ENCODE assay signal across 10 cellular contexts in the genomic region with DNA sequence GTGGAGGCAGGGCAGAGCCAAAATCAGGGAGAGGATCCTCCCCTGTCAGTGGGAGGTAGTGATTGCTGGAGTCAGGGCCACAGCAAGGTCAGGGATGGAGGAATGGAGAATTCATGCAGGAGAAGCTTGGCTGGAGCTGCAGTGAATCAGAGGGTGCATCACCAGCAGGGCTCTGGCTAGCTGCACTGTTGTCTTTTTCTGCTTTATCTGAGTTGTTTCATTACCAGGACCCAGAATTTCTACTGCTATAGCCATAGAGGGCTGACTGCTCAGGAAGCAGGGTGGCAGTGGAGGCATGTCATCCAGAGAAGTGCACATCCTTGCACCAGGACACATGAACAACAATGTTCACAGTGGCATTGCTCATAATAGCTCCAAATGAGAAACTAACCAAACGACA.
DNase-seq lines count a peak whose midpoint lies in the region; ATAC-seq and TF ChIP-seq lines count a peak whose summit lies in the region.
"Had no signal": no experiment of that assay in that cellular context is flagged by ENCODE, and none has a peak within 500 bp of the region (broad histone marks: within the 10 kb centered on the region; RNA-seq: fewer than 3 reads in every experiment).

No MANE protein-coding gene starts in this region.

- H3K9ac ChIP-seq in HCT116 (ENCODE audit: low read length) (peak overlapping the region; percentile 31; the same call in 1 of the 2 replicates), subcutaneous abdominal adipose tissue (ENCODE audit: low read length in 5 of 5) (peak overlapping the region in 1 of 5 donors; percentile 42)

- DNase-seq in HCT116 (ENCODE audit: low read depth, low spot score) (no peak), left lung (peak in 1 of 2 donors; percentile 50), LoVo (ENCODE audit: low spot score) (no peak)
- DNase-seq: activated naive CD4-positive, alpha-beta T cell treated with anti-CD3 and anti-CD28 coated beads, Interleukin-2, amount 50 U/mL, for 16 hours; T-helper 1 cell had no signal

- CTCF ChIA-PET in HCT116 (lab: Charles Lee): interaction anchor here (2.7 to 3.5 kb wide), 2 partner anchors 12 to 117 kb away, joined by 17 to 27 read pairs; no protein-coding TSS in a partner anchor

- intact Hi-C loops in HCT116 (cut with micrococcal nuclease) (loop anchor here (1.0 kb wide), 1 partner anchor 40 kb away; no protein-coding TSS in a partner anchor), left lung (cut with DNase I) (no loop called here)

- ATAC-seq in HCT116: peak; percentile 22
- peak; percentile 69 for ATAC-seq in left lung
- ATAC-seq in GM19452 (IDR thresholded peaks at IDR 0.05; ENCODE audit: unreplicated experiment): no peak
- no peak for ATAC-seq in GM21786 (IDR thresholded peaks at IDR 0.05; ENCODE audit: unreplicated experiment)
- ATAC-seq in GM18909 (IDR thresholded peaks at IDR 0.05; ENCODE audit: poor library complexity, unreplicated experiment): no peak

- H3K4me1 ChIP-seq in HCT116 (ENCODE audit: control insufficient read depth in 1 of 2, insufficient read depth in 2 of 2, low read length in 2 of 2): peaks cover 20 to 40% of the 10 kb centered on the region in 2 experiments
- peaks cover 0 to 15% of the 10 kb centered on the region in 2 donors for H3K4me1 ChIP-seq in left lung
- peaks cover 0 to 48% (median 40%) of the 10 kb centered on the region in 5 donors for H3K4me1 ChIP-seq in subcutaneous abdominal adipose tissue (ENCODE audit: control insufficient read depth in 5 of 5, insufficient read depth in 5 of 5, low read length in 5 of 5)

- no peaks in the 10 kb centered on the region for H3K27me3 ChIP-seq in HCT116 (ENCODE audit: insufficient read depth, low read length)
- no peaks in the 10 kb centered on the region for H3K27me3 ChIP-seq in left lung
- no peaks in the 10 kb centered on the region for H3K27me3 ChIP-seq in subcutaneous abdominal adipose tissue (ENCODE audit: control insufficient read depth in 5 of 5, insufficient read depth in 4 of 5, low read length in 5 of 5)

- POLR2A ChIA-PET in HCT116 (lab: Charles Lee): interaction anchor here (1.0 to 1.4 kb wide), 3 partner anchors 8 to 31 kb away, joined by 3 to 5 read pairs (median 3); no protein-coding TSS in a partner anchor

- no peak for TF ChIP-seq RAD21 in HCT116 (IDR thresholded peaks at IDR 0.05; ENCODE audit: low read depth)

- peak overlapping the region; percentile 48 for H3K27ac ChIP-seq in HCT116 (ENCODE audit: low read depth, low read length)
- peak overlapping the region; percentile 73 for H3K27ac ChIP-seq in cingulate gyrus (ENCODE audit: low read depth, low read length)
- peak overlapping the region; percentile 61 to 74 for H3K27ac ChIP-seq in left lung
- H3K27ac ChIP-seq in subcutaneous abdominal adipose tissue (ENCODE audit: low read depth, low read length): peak overlapping the region; percentile 67

- H4K20me1 ChIP-seq in HCT116 (ENCODE audit: insufficient read depth): no peaks in the 10 kb centered on the region

- peak overlapping the region; percentile 66 for H3K4me2 ChIP-seq in HCT116 (ENCODE audit: low read length)

- no peak for TF ChIP-seq CTCF in HCT116 (IDR thresholded peaks at IDR 0.05 in 2 of 3, conservative IDR thresholded peaks at IDR 0.05 in 1 of 3; ENCODE audit: borderline replicate concordance in 1 of 3, insufficient read depth in 1 of 3, low read depth in 2 of 3, low read length in 2 of 3)
- no peak for TF ChIP-seq CTCF in left lung (IDR thresholded peaks at IDR 0.05)

- H3K9me3 ChIP-seq in HCT116 (ENCODE audit: control insufficient read depth in 1 of 2, insufficient read depth in 1 of 2, low read depth in 1 of 2, low read length in 2 of 2) (no peaks in the 10 kb centered on the region), left lung (no peaks in the 10 kb centered on the region), subcutaneous abdominal adipose tissue (ENCODE audit: control insufficient read depth in 5 of 5, low read length in 5 of 5) (no peaks in the 10 kb centered on the region)

- no peaks in the 10 kb centered on the region for H3K79me2 ChIP-seq in HCT116 (ENCODE audit: insufficient read depth, low read length)

- H3K4me3 ChIP-seq in HCT116 (replicated peaks in 1 of 2; ENCODE audit: low read depth in 1 of 2, low read length in 2 of 2): no peak overlapping the region
- no peak overlapping the region for H3K4me3 ChIP-seq in left lung
- H3K4me3 ChIP-seq in subcutaneous abdominal adipose tissue (ENCODE audit: low read depth in 1 of 5, low read length in 5 of 5): no peak overlapping the region

- H3K36me3 ChIP-seq in HCT116 (ENCODE audit: control insufficient read depth in 1 of 2, insufficient read depth in 2 of 2, low read length in 2 of 2) (no peaks in the 10 kb centered on the region), left lung (no peaks in the 10 kb centered on the region), subcutaneous abdominal adipose tissue (ENCODE audit: control insufficient read depth in 5 of 5, insufficient read depth in 5 of 5, low read length in 5 of 5) (no peaks in the 10 kb centered on the region)

- H2AFZ ChIP-seq in HCT116 (ENCODE audit: low read depth, low read length, poor library complexity, severe bottlenecking): peak overlapping the region; percentile 62

- RAD21 ChIA-PET in HCT116 (lab: Charles Lee; ENCODE audit: low non-redundant PET in 1 of 2, low total read pairs in 2 of 2, uncharacterized antibody in 2 of 2, unreplicated experiment in 2 of 2): no interaction called here

- TF ChIP-seq POLR2A in HCT116 (IDR thresholded peaks at IDR 0.05; ENCODE audit: borderline replicate concordance, extremely low read depth, insufficient read depth, insufficient read length): no peak

- BruUV-seq in HCT116 (replicated peaks; lab: Mats Ljungman, UMichigan): TSS peak; percentile 71

- H3K9me2 ChIP-seq in HCT116 (ENCODE audit: insufficient read depth): no peaks in the 10 kb centered on the region

TF ChIP-seq in HCT116, 20 proteins besides CTCF, POLR2A, EP300 and RAD21:
- TF ChIP-seq, protein P1, sequence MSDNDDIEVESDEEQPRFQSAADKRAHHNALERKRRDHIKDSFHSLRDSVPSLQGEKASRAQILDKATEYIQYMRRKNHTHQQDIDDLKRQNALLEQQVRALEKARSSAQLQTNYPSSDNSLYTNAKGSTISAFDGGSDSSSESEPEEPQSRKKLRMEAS (IDR thresholded peaks at IDR 0.05): no peak
- TF ChIP-seq POLR2AphosphoS5 (IDR thresholded peaks at IDR 0.05; ENCODE audit: low read depth, low read length) (no peak), SRF (IDR thresholded peaks at IDR 0.05; ENCODE audit: low read depth) (no peak), SIN3A (IDR thresholded peaks at IDR 0.05; ENCODE audit: low read depth) (no peak), ZNF274 (IDR thresholded peaks at IDR 0.05; ENCODE audit: low read depth, low read length) (no peak), CBX3 (IDR thresholded peaks at IDR 0.05; ENCODE audit: low read depth) (no peak), SP1 (IDR thresholded peaks at IDR 0.05; ENCODE audit: low read depth) (no peak), EGR1 (IDR thresholded peaks at IDR 0.05; ENCODE audit: low read depth) (no peak)
- TF ChIP-seq, protein P2, sequence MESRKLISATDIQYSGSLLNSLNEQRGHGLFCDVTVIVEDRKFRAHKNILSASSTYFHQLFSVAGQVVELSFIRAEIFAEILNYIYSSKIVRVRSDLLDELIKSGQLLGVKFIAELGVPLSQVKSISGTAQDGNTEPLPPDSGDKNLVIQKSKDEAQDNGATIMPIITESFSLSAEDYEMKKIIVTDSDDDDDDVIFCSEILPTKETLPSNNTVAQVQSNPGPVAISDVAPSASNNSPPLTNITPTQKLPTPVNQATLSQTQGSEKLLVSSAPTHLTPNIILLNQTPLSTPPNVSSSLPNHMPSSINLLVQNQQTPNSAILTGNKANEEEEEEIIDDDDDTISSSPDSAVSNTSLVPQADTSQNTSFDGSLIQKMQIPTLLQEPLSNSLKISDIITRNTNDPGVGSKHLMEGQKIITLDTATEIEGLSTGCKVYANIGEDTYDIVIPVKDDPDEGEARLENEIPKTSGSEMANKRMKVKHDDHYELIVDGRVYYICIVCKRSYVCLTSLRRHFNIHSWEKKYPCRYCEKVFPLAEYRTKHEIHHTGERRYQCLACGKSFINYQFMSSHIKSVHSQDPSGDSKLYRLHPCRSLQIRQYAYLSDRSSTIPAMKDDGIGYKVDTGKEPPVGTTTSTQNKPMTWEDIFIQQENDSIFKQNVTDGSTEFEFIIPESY (IDR thresholded peaks at IDR 0.05; ENCODE audit: extremely low read depth, insufficient replicate concordance, low read length): no peak
- TF ChIP-seq, protein P3, sequence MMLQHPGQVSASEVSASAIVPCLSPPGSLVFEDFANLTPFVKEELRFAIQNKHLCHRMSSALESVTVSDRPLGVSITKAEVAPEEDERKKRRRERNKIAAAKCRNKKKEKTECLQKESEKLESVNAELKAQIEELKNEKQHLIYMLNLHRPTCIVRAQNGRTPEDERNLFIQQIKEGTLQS (IDR thresholded peaks at IDR 0.05): no peak
- TF ChIP-seq, protein P4, sequence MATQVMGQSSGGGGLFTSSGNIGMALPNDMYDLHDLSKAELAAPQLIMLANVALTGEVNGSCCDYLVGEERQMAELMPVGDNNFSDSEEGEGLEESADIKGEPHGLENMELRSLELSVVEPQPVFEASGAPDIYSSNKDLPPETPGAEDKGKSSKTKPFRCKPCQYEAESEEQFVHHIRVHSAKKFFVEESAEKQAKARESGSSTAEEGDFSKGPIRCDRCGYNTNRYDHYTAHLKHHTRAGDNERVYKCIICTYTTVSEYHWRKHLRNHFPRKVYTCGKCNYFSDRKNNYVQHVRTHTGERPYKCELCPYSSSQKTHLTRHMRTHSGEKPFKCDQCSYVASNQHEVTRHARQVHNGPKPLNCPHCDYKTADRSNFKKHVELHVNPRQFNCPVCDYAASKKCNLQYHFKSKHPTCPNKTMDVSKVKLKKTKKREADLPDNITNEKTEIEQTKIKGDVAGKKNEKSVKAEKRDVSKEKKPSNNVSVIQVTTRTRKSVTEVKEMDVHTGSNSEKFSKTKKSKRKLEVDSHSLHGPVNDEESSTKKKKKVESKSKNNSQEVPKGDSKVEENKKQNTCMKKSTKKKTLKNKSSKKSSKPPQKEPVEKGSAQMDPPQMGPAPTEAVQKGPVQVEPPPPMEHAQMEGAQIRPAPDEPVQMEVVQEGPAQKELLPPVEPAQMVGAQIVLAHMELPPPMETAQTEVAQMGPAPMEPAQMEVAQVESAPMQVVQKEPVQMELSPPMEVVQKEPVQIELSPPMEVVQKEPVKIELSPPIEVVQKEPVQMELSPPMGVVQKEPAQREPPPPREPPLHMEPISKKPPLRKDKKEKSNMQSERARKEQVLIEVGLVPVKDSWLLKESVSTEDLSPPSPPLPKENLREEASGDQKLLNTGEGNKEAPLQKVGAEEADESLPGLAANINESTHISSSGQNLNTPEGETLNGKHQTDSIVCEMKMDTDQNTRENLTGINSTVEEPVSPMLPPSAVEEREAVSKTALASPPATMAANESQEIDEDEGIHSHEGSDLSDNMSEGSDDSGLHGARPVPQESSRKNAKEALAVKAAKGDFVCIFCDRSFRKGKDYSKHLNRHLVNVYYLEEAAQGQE (IDR thresholded peaks at IDR 0.05; ENCODE audit: low read depth): no peak

Comparison
In these comparisons a context has a peak if more than half of its experiments do, and no peak if none do; other contexts are left out.
1. ATAC-seq: peak in HCT116 (single experiment) and left lung (single experiment); none in GM19452 (single experiment), GM21786 (single experiment) and GM18909 (single experiment).
2. Peak in every context shown above with its lines, with median percentiles within 50 percentile points of each other: H3K27ac ChIP-seq.